In the genomic region with DNA sequence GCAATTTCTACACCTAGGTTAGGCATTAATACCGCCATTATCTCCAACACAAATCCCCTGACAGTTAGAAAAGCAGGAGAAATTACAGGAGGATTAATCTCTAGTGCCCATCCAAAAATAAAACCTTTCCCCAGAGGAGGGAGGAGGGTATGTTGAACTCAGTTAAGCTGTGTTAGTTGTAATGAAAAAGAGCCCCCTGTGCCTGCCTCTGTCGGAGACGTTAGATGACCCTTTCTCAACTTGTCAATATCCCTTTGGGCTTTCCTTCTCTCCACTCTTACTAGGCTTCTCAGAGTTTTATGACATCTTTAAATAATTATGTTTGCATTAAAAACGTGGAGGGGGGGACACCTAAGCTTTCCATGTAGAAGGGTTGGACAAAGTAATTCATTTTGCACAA, we compare ENCODE assay signal across 17 cellular contexts.
"Had no signal": no experiment of that assay in that cellular context is flagged by ENCODE, and none has a peak within 500 bp of the region (broad histone marks: within the 10 kb centered on the region; RNA-seq: fewer than 3 reads in every experiment).

No MANE protein-coding gene starts in this region.

- DNase-seq: activated CD4-positive, alpha-beta T cell treated with anti-CD3 and anti-CD28 coated beads, Interleukin-2, amount 10 ng/mL, durations not matched to agents 7 days and 5 days; activated CD4-positive, CD25-positive, alpha-beta regulatory T cell treated with anti-CD3 and anti-CD28 coated beads, Interleukin-2, amount 50 U/mL, for 72 hours; activated CD8-positive, alpha-beta T cell treated with anti-CD3 and anti-CD28 coated beads for 36 hours; activated gamma-delta T cell treated with Interleukin-2 at 50 U/mL for 16 hours; anterior cingulate cortex; heart left ventricle; left cardiac atrium; spleen; stimulated activated CD4-positive, alpha-beta T cell treated with anti-CD3 and anti-CD28 coated beads, Interleukin-4, amount 100 ng/mL, for 1 hour; stimulated activated naive CD4-positive, alpha-beta T cell had no signal

- H3K9me3 ChIP-seq: body of pancreas, heart left ventricle, spleen, testis, vagina had no signal

- H3K9me3 Mint-ChIP-seq: activated CD4-positive, alpha-beta T cell treated with anti-CD3 and anti-CD28 coated beads, Interleukin-2, amount 10 ng/mL, durations not matched to agents 7 days and 5 days; activated CD8-positive, alpha-beta T cell treated with anti-CD3 and anti-CD28 coated beads for 36 hours; activated naive CD4-positive, alpha-beta T cell treated with anti-CD3 and anti-CD28 coated beads, Interleukin-2, amount 50 U/mL, for 24 hours; activated T-helper 1 cell treated with anti-CD3 and anti-CD28 coated beads, Interleukin-12 subunit alpha, Interleukin-12 subunit beta, Interleukin-2, Interleukin-4 antibody, amounts not matched to agents 30 ng/mL and 10 ng/mL and 1 ng/mL, durations not matched to agents 14 hours and 24 hours and 36 hours; nephron had no signal

- H3K27me3 ChIP-seq: body of pancreas, heart left ventricle, spleen, testis, vagina had no signal

- H3K4me3 ChIP-seq: body of pancreas, heart left ventricle, spleen, testis, vagina had no signal

- ATAC-seq: activated CD8-positive, alpha-beta T cell treated with anti-CD3 and anti-CD28 coated beads for 36 hours; body of pancreas; heart left ventricle; left cardiac atrium had no signal

- H3K27me3 Mint-ChIP-seq: activated CD4-positive, alpha-beta T cell treated with anti-CD3 and anti-CD28 coated beads, Interleukin-2, amount 10 ng/mL, durations not matched to agents 7 days and 5 days; activated CD8-positive, alpha-beta T cell treated with anti-CD3 and anti-CD28 coated beads for 36 hours; activated naive CD4-positive, alpha-beta T cell treated with anti-CD3 and anti-CD28 coated beads, Interleukin-2, amount 50 U/mL, for 24 hours had no signal

- H3K36me3 ChIP-seq: heart left ventricle, spleen, vagina had no signal

- H3K4me3 Mint-ChIP-seq: activated CD4-positive, alpha-beta T cell treated with anti-CD3 and anti-CD28 coated beads, Interleukin-2, amount 10 ng/mL, durations not matched to agents 7 days and 5 days; activated CD8-positive, alpha-beta T cell treated with anti-CD3 and anti-CD28 coated beads for 36 hours; activated naive CD4-positive, alpha-beta T cell treated with anti-CD3 and anti-CD28 coated beads, Interleukin-2, amount 50 U/mL, for 24 hours; activated T-helper 1 cell treated with anti-CD3 and anti-CD28 coated beads, Interleukin-12 subunit alpha, Interleukin-12 subunit beta, Interleukin-2, Interleukin-4 antibody, amounts not matched to agents 30 ng/mL and 10 ng/mL and 1 ng/mL, durations not matched to agents 14 hours and 24 hours and 36 hours; nephron had no signal

- H3K27ac ChIP-seq: body of pancreas, heart left ventricle, spleen, testis, vagina, VCaP had no signal

- H3K4me1 Mint-ChIP-seq: activated CD4-positive, alpha-beta T cell treated with anti-CD3 and anti-CD28 coated beads, Interleukin-2, amount 10 ng/mL, durations not matched to agents 7 days and 5 days; activated naive CD4-positive, alpha-beta T cell treated with anti-CD3 and anti-CD28 coated beads, Interleukin-2, amount 50 U/mL, for 24 hours; nephron had no signal

- H3K4me1 ChIP-seq: body of pancreas, heart left ventricle, spleen, vagina had no signal

- H3K27ac Mint-ChIP-seq: activated CD4-positive, alpha-beta T cell treated with anti-CD3 and anti-CD28 coated beads, Interleukin-2, amount 10 ng/mL, durations not matched to agents 7 days and 5 days; activated CD8-positive, alpha-beta T cell treated with anti-CD3 and anti-CD28 coated beads for 36 hours; activated naive CD4-positive, alpha-beta T cell treated with anti-CD3 and anti-CD28 coated beads, Interleukin-2, amount 50 U/mL, for 24 hours; activated T-helper 1 cell treated with anti-CD3 and anti-CD28 coated beads, Interleukin-12 subunit alpha, Interleukin-12 subunit beta, Interleukin-2, Interleukin-4 antibody, amounts not matched to agents 30 ng/mL and 10 ng/mL and 1 ng/mL, durations not matched to agents 14 hours and 24 hours and 36 hours had no signal

- H3K36me3 Mint-ChIP-seq: activated naive CD4-positive, alpha-beta T cell treated with anti-CD3 and anti-CD28 coated beads, Interleukin-2, amount 50 U/mL, for 24 hours had no signal
